Comparison of ENCODE assay signal across 25 cellular contexts in genomic region chr12:47945341-47945728, GRCh38. TPM values are rescaled to one million over a fixed set of nuclear protein-coding genes. Genes with fewer than 3 reads are reported as not detected.
"Had no signal": no experiment of that assay in that cellular context is flagged by ENCODE, and none has a peak within 500 bp of the region (broad histone marks: within the 10 kb centered on the region; RNA-seq: fewer than 3 reads in every experiment).

No MANE protein-coding gene starts in this region.

- H3K36me3 ChIP-seq: spleen, thoracic aorta, upper lobe of right lung had no signal

- ATAC-seq: activated CD4-positive, alpha-beta T cell treated with anti-CD3 and anti-CD28 coated beads for 36 hours; activated T-cell treated with anti-CD3 and anti-CD28 coated beads, Interleukin-2, amount 50 U/mL, for 4 hours; body of pancreas; esophagus mucosa; natural killer cell; upper lobe of right lung had no signal

- H3K4me3 ChIP-seq: body of pancreas, spleen, thoracic aorta, upper lobe of right lung had no signal

- DNase-seq: activated B cell treated with CpG ODN at 0.5 μM for 24 hours; activated CD4-positive, alpha-beta T cell treated with anti-CD3 and anti-CD28 coated beads for 36 hours; activated CD4-positive, alpha-beta T cell treated with anti-CD3 and anti-CD28 coated beads, Interleukin-2, amount 50 U/mL, for 4 hours; activated CD8-positive, alpha-beta memory T cell treated with anti-CD3 and anti-CD28 coated beads, Interleukin-2, amount 50 U/mL, for 48 hours; activated T-cell treated with anti-CD3 and anti-CD28 coated beads, Interleukin-2, amount 50 U/mL, for 4 hours; anterior cingulate cortex; body of pancreas; caudate nucleus; dermis blood vessel endothelial cell; effector CD8-positive, alpha-beta T cell; glutamatergic neuron; hippocampal formation; natural killer cell; spleen; stimulated activated CD4-positive, alpha-beta T cell treated with anti-CD3 and anti-CD28 coated beads, Interleukin-4, amount 100 ng/mL, for 1 hour; stimulated activated naive CD4-positive, alpha-beta T cell treated with Interleukin-2 at 50 U/mL for 16 hours; T1000; upper lobe of right lung had no signal

- FAIRE-seq: frontal cortex had no signal

- H3K9me3 ChIP-seq: body of pancreas, spleen, thoracic aorta, upper lobe of right lung had no signal

- H3K27ac ChIP-seq: body of pancreas, thoracic aorta, upper lobe of right lung had no signal

- H3K27me3 ChIP-seq: body of pancreas had no signal

RNA-seq across cellular contexts. Expression of gene VDR, which starts 40.5 kb away (rescaled TPM):
- total RNA-seq: frontal cortex had no signal

RNA-seq across cellular contexts. Expression of gene COL2A1, which starts 58.9 kb away (rescaled TPM):
- total RNA-seq: activated B cell treated with CpG ODN at 0.5 μM for 24 hours; activated CD8-positive, alpha-beta memory T cell treated with anti-CD3 and anti-CD28 coated beads for 36 hours; body of pancreas; dermis blood vessel endothelial cell; esophagus mucosa; mononuclear cell; natural killer cell; pulmonary artery endothelial cell; upper lobe of right lung had no signal
- polyA plus RNA-seq: liver, spleen had no signal
